Comparison of ENCODE assay signal across 11 cellular contexts in genomic region chr3:102544741-102545140, GRCh38.
"Had no signal": no experiment of that assay in that cellular context is flagged by ENCODE, and none has a peak within 500 bp of the region (broad histone marks: within the 10 kb centered on the region; RNA-seq: fewer than 3 reads in every experiment).

No MANE protein-coding gene starts in this region.

- H3K4me1 ChIP-seq: HAP-1 had no signal

- H3K9ac ChIP-seq: GM23248 had no signal

- H3K4me2 ChIP-seq: GM23338 had no signal

- H3K27ac ChIP-seq: GM23248 had no signal

- DNase-seq: GM23248, GOT3, H7, H9, HCEC 1CT, HFFc6 had no signal

- ATAC-seq: GM23338, HCT116 had no signal

- H3K9me3 ChIP-seq: HAP-1 had no signal

- FAIRE-seq: H1, H54 had no signal

- H3K36me3 ChIP-seq: HAP-1 had no signal

- H3K4me3 ChIP-seq: GM23248, GM23338, HAP-1 had no signal

- H2AFZ ChIP-seq: GM23248 had no signal
